In the genomic region with DNA sequence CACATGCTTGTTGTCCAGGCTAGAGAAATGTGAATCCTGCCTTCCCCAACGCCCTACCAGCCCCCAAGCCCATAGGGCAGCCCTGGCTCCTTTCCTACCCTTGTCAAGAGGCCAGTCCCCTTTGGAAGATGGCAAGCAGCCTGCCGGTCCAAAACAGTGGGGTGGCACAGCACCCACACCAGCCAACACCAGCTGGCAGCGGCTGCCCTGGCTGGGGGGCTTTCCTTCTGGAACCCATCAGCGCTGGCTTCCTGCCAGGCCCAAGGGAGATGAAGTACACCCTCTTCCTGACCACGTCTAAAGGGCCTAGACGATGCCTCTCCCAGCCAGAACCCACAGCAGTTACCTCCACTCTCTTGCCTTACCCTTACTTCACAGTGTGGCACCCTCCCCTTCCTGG, we compare ENCODE assay signal across 20 cellular contexts. TPM values are rescaled to one million over a fixed set of nuclear protein-coding genes. Genes with fewer than 3 reads are reported as not detected.
DNase-seq lines count a peak whose midpoint lies in the region; ATAC-seq and TF ChIP-seq lines count a peak whose summit lies in the region.
"Had no signal": no experiment of that assay in that cellular context is flagged by ENCODE, and none has a peak within 500 bp of the region (broad histone marks: within the 10 kb centered on the region; RNA-seq: fewer than 3 reads in every experiment).

No MANE protein-coding gene starts in this region.

- no peaks in the 10 kb centered on the region for H3K9me2 ChIP-seq in hepatocyte (replicated peaks; ENCODE audit: insufficient read depth)

- no peak for TF ChIP-seq CTCF in hepatocyte (IDR thresholded peaks at IDR 0.05; ENCODE audit: poor library complexity)

- no peaks in the 10 kb centered on the region for H3K27me3 ChIP-seq in hepatocyte
- H3K27me3 ChIP-seq: right lobe of liver had no signal

- H3K4me3 ChIP-seq in hepatocyte = no peak overlapping the region
- H3K4me3 ChIP-seq: right lobe of liver had no signal

- no peak overlapping the region for H2AFZ ChIP-seq in hepatocyte

- no peaks in the 10 kb centered on the region for H3K9me3 ChIP-seq in hepatocyte (ENCODE audit: low read depth)
- H3K9me3 ChIP-seq: right lobe of liver had no signal

- peaks cover 28% of the 10 kb centered on the region for H3K4me1 ChIP-seq in hepatocyte (ENCODE audit: insufficient read depth)
- H3K4me1 ChIP-seq: right lobe of liver had no signal

- H3K79me2 ChIP-seq in hepatocyte = no peaks in the 10 kb centered on the region

- 80% methylated on average over 6 of the region's 6 CpGs for WGBS in hepatocyte (ENCODE audit: low lambda C conversion rate, missing lambda C conversion rate)

- H3K4me3 Mint-ChIP-seq in stimulated activated naive B cell treated with anti-CD40 and anti-IgM and Interleukin-4, amounts not matched to agents 10 μg/mL and 1 μg/mL and 100 μg/mL, for 72 hours = no peak overlapping the region
- H3K4me3 Mint-ChIP-seq in activated naive CD4-positive, alpha-beta T cell treated with anti-CD3 and anti-CD28 coated beads, Interleukin-2, amount 10 ng/mL, durations not matched to agents 7 days and 5 days = no peak overlapping the region
- H3K4me3 Mint-ChIP-seq: activated CD4-positive, alpha-beta memory T cell treated with anti-CD3 and anti-CD28 coated beads for 36 hours; activated naive CD8-positive, alpha-beta T cell treated with anti-CD3 and anti-CD28 coated beads, Interleukin-2, amount 10 ng/mL, durations not matched to agents 7 days and 5 days; CD14-positive monocyte; naive thymus-derived CD4-positive, alpha-beta T cell; stimulated activated naive CD8-positive, alpha-beta T cell treated with anti-CD3 and anti-CD28 coated beads, Interleukin-15, Interleukin-2, amounts not matched to agents 100 ng/mL and 50 ng/mL, for 24 hours had no signal

- H3K27ac ChIP-seq in hepatocyte = peak overlapping the region; percentile 72
- H3K27ac ChIP-seq: epithelial cell of prostate, right lobe of liver had no signal

- peak overlapping the region; percentile 39 for H3K27ac Mint-ChIP-seq in stimulated activated naive B cell treated with anti-CD40 and anti-IgM and Interleukin-4, amounts not matched to agents 10 μg/mL and 1 μg/mL and 100 μg/mL, for 72 hours
- no peak overlapping the region for H3K27ac Mint-ChIP-seq in activated naive CD4-positive, alpha-beta T cell treated with anti-CD3 and anti-CD28 coated beads, Interleukin-2, amount 10 ng/mL, durations not matched to agents 7 days and 5 days
- H3K27ac Mint-ChIP-seq: activated CD4-positive, alpha-beta memory T cell treated with anti-CD3 and anti-CD28 coated beads for 36 hours; activated naive CD8-positive, alpha-beta T cell treated with anti-CD3 and anti-CD28 coated beads, Interleukin-2, amount 10 ng/mL, durations not matched to agents 7 days and 5 days; naive thymus-derived CD4-positive, alpha-beta T cell; stimulated activated naive CD8-positive, alpha-beta T cell treated with anti-CD3 and anti-CD28 coated beads, Interleukin-15, Interleukin-2, amounts not matched to agents 100 ng/mL and 50 ng/mL, for 24 hours had no signal

- no peaks in the 10 kb centered on the region for H3K36me3 Mint-ChIP-seq in stimulated activated naive B cell treated with anti-CD40 and anti-IgM and Interleukin-4, amounts not matched to agents 10 μg/mL and 1 μg/mL and 100 μg/mL, for 72 hours
- H3K36me3 Mint-ChIP-seq in activated naive CD4-positive, alpha-beta T cell treated with anti-CD3 and anti-CD28 coated beads, Interleukin-2, amount 10 ng/mL, durations not matched to agents 7 days and 5 days = no peaks in the 10 kb centered on the region
- H3K36me3 Mint-ChIP-seq: activated CD4-positive, alpha-beta memory T cell treated with anti-CD3 and anti-CD28 coated beads for 36 hours; activated naive CD8-positive, alpha-beta T cell treated with anti-CD3 and anti-CD28 coated beads, Interleukin-2, amount 10 ng/mL, durations not matched to agents 7 days and 5 days; CD14-positive monocyte; naive thymus-derived CD4-positive, alpha-beta T cell had no signal

- H3K36me3 ChIP-seq in hepatocyte (replicated peaks; ENCODE audit: insufficient read depth, low read depth) = no peaks in the 10 kb centered on the region
- H3K36me3 ChIP-seq: right lobe of liver had no signal

- CTCF ChIA-PET in activated naive CD4-positive, alpha-beta T cell treated with anti-CD3 and anti-CD28 coated beads, Interleukin-2, amount 10 ng/mL, durations not matched to agents 7 days and 5 days (lab: Charles Lee) = no interaction called here

- no peaks in the 10 kb centered on the region for H3K9me3 Mint-ChIP-seq in stimulated activated naive B cell treated with anti-CD40 and anti-IgM and Interleukin-4, amounts not matched to agents 10 μg/mL and 1 μg/mL and 100 μg/mL, for 72 hours
- no peaks in the 10 kb centered on the region for H3K9me3 Mint-ChIP-seq in activated naive CD4-positive, alpha-beta T cell treated with anti-CD3 and anti-CD28 coated beads, Interleukin-2, amount 10 ng/mL, durations not matched to agents 7 days and 5 days
- H3K9me3 Mint-ChIP-seq: activated CD4-positive, alpha-beta memory T cell treated with anti-CD3 and anti-CD28 coated beads for 36 hours; activated naive CD8-positive, alpha-beta T cell treated with anti-CD3 and anti-CD28 coated beads, Interleukin-2, amount 10 ng/mL, durations not matched to agents 7 days and 5 days; CD14-positive monocyte; naive thymus-derived CD4-positive, alpha-beta T cell; stimulated activated naive CD8-positive, alpha-beta T cell treated with anti-CD3 and anti-CD28 coated beads, Interleukin-15, Interleukin-2, amounts not matched to agents 100 ng/mL and 50 ng/mL, for 24 hours had no signal

- H3K27me3 Mint-ChIP-seq in stimulated activated naive B cell treated with anti-CD40 and anti-IgM and Interleukin-4, amounts not matched to agents 10 μg/mL and 1 μg/mL and 100 μg/mL, for 72 hours = peaks cover 17 to 33% of the 10 kb centered on the region in 2 donors
- H3K27me3 Mint-ChIP-seq in activated naive CD4-positive, alpha-beta T cell treated with anti-CD3 and anti-CD28 coated beads, Interleukin-2, amount 10 ng/mL, durations not matched to agents 7 days and 5 days = peaks cover 39% of the 10 kb centered on the region

- H3K4me1 Mint-ChIP-seq in stimulated activated naive B cell treated with anti-CD40 and anti-IgM and Interleukin-4, amounts not matched to agents 10 μg/mL and 1 μg/mL and 100 μg/mL, for 72 hours = peaks cover 0 to 11% of the 10 kb centered on the region in 2 donors
- H3K4me1 Mint-ChIP-seq in activated naive CD4-positive, alpha-beta T cell treated with anti-CD3 and anti-CD28 coated beads, Interleukin-2, amount 10 ng/mL, durations not matched to agents 7 days and 5 days = peaks cover 3% of the 10 kb centered on the region
- H3K4me1 Mint-ChIP-seq: CD14-positive monocyte had no signal

- DNase-seq in Right ventricle myocardium superior = no peak
- no peak for DNase-seq in cardiac septum (ENCODE audit: low spot score)
- peak; percentile 72 for DNase-seq in NCI-H446 treated with DMSO at 0.1 percent for 48 hours (lab: John Stamatoyannopoulos, UW)
- DNase-seq in hepatocyte (ENCODE audit: low spot score) = no peak
- no peak for DNase-seq in stimulated activated naive B cell treated with anti-CD40 and anti-IgM and Interleukin-4, amounts not matched to agents 10 μg/mL and 1 μg/mL and 100 μg/mL, for 72 hours
- no peak for DNase-seq in activated naive CD4-positive, alpha-beta T cell treated with anti-CD3 and anti-CD28 coated beads, Interleukin-2, amount 10 ng/mL, durations not matched to agents 7 days and 5 days
- DNase-seq in SHP77 treated with DMSO at 0.1 percent for 48 hours (lab: John Stamatoyannopoulos, UW) = no peak
- DNase-seq: activated CD4-positive, alpha-beta memory T cell treated with anti-CD3 and anti-CD28 coated beads for 36 hours; activated naive CD8-positive, alpha-beta T cell treated with anti-CD3 and anti-CD28 coated beads, Interleukin-2, amount 10 ng/mL, durations not matched to agents 7 days and 5 days; Calu3; IMR-90; left colon; naive thymus-derived CD4-positive, alpha-beta T cell; NCI-H1417 treated with DMSO at 0.1 percent for 48 hours; NCI-H2171; right lobe of liver had no signal

- no peaks in the 10 kb centered on the region for H4K20me1 ChIP-seq in hepatocyte (ENCODE audit: insufficient read depth, poor library complexity, severe bottlenecking)

- H3K4me2 ChIP-seq in hepatocyte = peak overlapping the region; percentile 44

- ATAC-seq in Right ventricle myocardium superior (ENCODE audit: poor library complexity) = peak; percentile 2
- no peak for ATAC-seq in stimulated activated naive B cell treated with anti-CD40 and anti-IgM and Interleukin-4, amounts not matched to agents 10 μg/mL and 1 μg/mL and 100 μg/mL, for 72 hours (replicated peaks)
- ATAC-seq in HG03571 (IDR thresholded peaks at IDR 0.05; ENCODE audit: unreplicated experiment) = no peak
- ATAC-seq: left colon; naive thymus-derived CD4-positive, alpha-beta T cell; right lobe of liver had no signal

- intact Hi-C loops in Right ventricle myocardium superior (cut with DNase I) (no loop called here), cardiac septum (cut with DNase I) (no loop called here)

RNA-seq across cellular contexts. Expression of a gene that starts 24.2 kb away (rescaled TPM):
- total RNA-seq in Right ventricle myocardium superior (3.4 TPM), cardiac septum (2.8 TPM), hepatocyte (0.36 and 0.67 TPM in 2 replicates)
- polyA plus RNA-seq in hepatocyte = 0.56 and 1.3 TPM in 2 replicates
- total RNA-seq: Calu3, IMR-90 had no signal
- polyA plus RNA-seq: CD14-positive monocyte; naive thymus-derived CD4-positive, alpha-beta T cell had no signal
